ENCODE assay signal across 8 cellular contexts in genomic region chr12:45234134-45234865, GRCh38. TPM values are rescaled to one million over a fixed set of nuclear protein-coding genes. Genes with fewer than 3 reads are reported as not detected.
A peak's percentile ranks its signal among the peaks of the same experiment; 100 is the strongest.
DNase-seq lines count a peak whose midpoint lies in the region; ATAC-seq lines count a peak whose summit lies in the region.

No MANE protein-coding gene starts in this region.

- peak; percentile 58 for DNase-seq in SIG-M5 treated with dmso at 0.1 percent for 504 hours (lab: John Stamatoyannopoulos, UW; ENCODE audit: unreplicated experiment)
- DNase-seq in SIG-M5 (lab: John Stamatoyannopoulos, UW) = no peak
- DNase-seq in LoVo (ENCODE audit: low spot score) = peak; percentile 81
- peak; percentile 84 for DNase-seq in brain pericyte (ENCODE audit: low read depth, low spot score)
- peak; percentile 99 for DNase-seq in islet precursor cell
- DNase-seq in GF-D8 (lab: John Stamatoyannopoulos, UW) = no peak
- DNase-seq in naive thymus-derived CD4-positive, alpha-beta T cell = no peak

- no peaks in the 10 kb centered on the region for H3K27me3 Mint-ChIP-seq in naive thymus-derived CD4-positive, alpha-beta T cell

- POLR2A ChIA-PET in naive thymus-derived CD4-positive, alpha-beta T cell (lab: Charles Lee) = interaction anchor here (1.0 kb wide), 1 partner anchor 63 kb away, joined by 3 read pairs; no protein-coding TSS in a partner anchor

- peaks cover 0 to 7% (median 0%) of the 10 kb centered on the region in 5 donors for H3K36me3 ChIP-seq in subcutaneous abdominal adipose tissue (ENCODE audit: control insufficient read depth in 5 of 5, insufficient read depth in 5 of 5, low read length in 5 of 5)
- no peaks in the 10 kb centered on the region for H3K36me3 ChIP-seq in naive thymus-derived CD4-positive, alpha-beta T cell (ENCODE audit: control insufficient read depth in 2 of 3, insufficient read depth in 3 of 3, low read length in 3 of 3)

- no peak for ATAC-seq in naive thymus-derived CD4-positive, alpha-beta T cell

- CTCF ChIA-PET in naive thymus-derived CD4-positive, alpha-beta T cell (lab: Charles Lee) = interaction anchor here (0.7 kb wide), 1 partner anchor 19 kb away, joined by 3 read pairs; no protein-coding TSS in a partner anchor

- H3K27ac Mint-ChIP-seq in naive thymus-derived CD4-positive, alpha-beta T cell = peak overlapping the region in 2 of 9 donors; percentile 38 to 53

- H3K4me1 ChIP-seq in subcutaneous abdominal adipose tissue (ENCODE audit: control insufficient read depth in 5 of 5, insufficient read depth in 5 of 5, low read length in 5 of 5) = peaks cover 22 to 48% (median 43%) of the 10 kb centered on the region in 5 donors
- H3K4me1 ChIP-seq in naive thymus-derived CD4-positive, alpha-beta T cell (ENCODE audit: control insufficient read depth in 2 of 2, insufficient read depth in 2 of 2, low read length in 2 of 2) = peaks cover 0 to 5% of the 10 kb centered on the region in 2 donors

- H3K9me3 Mint-ChIP-seq in naive thymus-derived CD4-positive, alpha-beta T cell = peaks cover 0 to 3% (median 0%) of the 10 kb centered on the region in 11 donors

- peak overlapping the region; percentile 53 to 91 (median 75) for H3K9ac ChIP-seq in subcutaneous abdominal adipose tissue (ENCODE audit: low read length in 5 of 5)

- no peaks in the 10 kb centered on the region for H3K27me3 ChIP-seq in subcutaneous abdominal adipose tissue (ENCODE audit: control insufficient read depth in 5 of 5, insufficient read depth in 4 of 5, low read length in 5 of 5)
- H3K27me3 ChIP-seq in naive thymus-derived CD4-positive, alpha-beta T cell (ENCODE audit: control insufficient read depth in 2 of 2, insufficient read depth in 2 of 2, low read length in 2 of 2) = no peaks in the 10 kb centered on the region

- peak overlapping the region in 1 of 5 donors; percentile 7 for H3K4me3 ChIP-seq in subcutaneous abdominal adipose tissue (ENCODE audit: low read depth in 1 of 5, low read length in 5 of 5)
- H3K4me3 ChIP-seq in naive thymus-derived CD4-positive, alpha-beta T cell (ENCODE audit: low read length) = no peak overlapping the region

- H3K4me1 Mint-ChIP-seq in naive thymus-derived CD4-positive, alpha-beta T cell = peaks cover 17 to 58% (median 42%) of the 10 kb centered on the region in 7 donors

- no peaks in the 10 kb centered on the region for H3K9me3 ChIP-seq in subcutaneous abdominal adipose tissue (ENCODE audit: control insufficient read depth in 5 of 5, low read length in 5 of 5)
- H3K9me3 ChIP-seq in naive thymus-derived CD4-positive, alpha-beta T cell (ENCODE audit: control insufficient read depth in 2 of 3, low read length in 3 of 3) = no peaks in the 10 kb centered on the region

- intact Hi-C loops in naive thymus-derived CD4-positive, alpha-beta T cell (cut with micrococcal nuclease) = no loop called here

- no peak overlapping the region for H3K4me3 Mint-ChIP-seq in naive thymus-derived CD4-positive, alpha-beta T cell

- peaks cover 0 to 25% (median 11%) of the 10 kb centered on the region in 5 donors for H3K36me3 Mint-ChIP-seq in naive thymus-derived CD4-positive, alpha-beta T cell

- peak overlapping the region; percentile 97 for H3K27ac ChIP-seq in subcutaneous abdominal adipose tissue (ENCODE audit: low read depth, low read length)
- no peak overlapping the region for H3K27ac ChIP-seq in naive thymus-derived CD4-positive, alpha-beta T cell (ENCODE audit: low read depth, low read length)

RNA-seq across cellular contexts. Expression of gene ANO6, which starts 18.4 kb away (rescaled TPM):
- 10 to 100 TPM; 15.1 to 29.7 (median 25.3) TPM for total RNA-seq in naive thymus-derived CD4-positive, alpha-beta T cell
- polyA plus RNA-seq in naive thymus-derived CD4-positive, alpha-beta T cell = 10 to 100 TPM; 17.5 to 23.7 TPM

Comparison
In these comparisons a context has a peak if more than half of its experiments do, and no peak if none do; other contexts are left out.
1. DNase-seq: peak in SIG-M5 treated with dmso at 0.1 percent for 504 hours (single experiment), LoVo (single experiment), brain pericyte (single experiment) and islet precursor cell (single experiment); none in SIG-M5 (single experiment), GF-D8 (single experiment) and naive thymus-derived CD4-positive, alpha-beta T cell (0 of 9).